Comparison of ENCODE assay signal across 8 cellular contexts in the genomic region with DNA sequence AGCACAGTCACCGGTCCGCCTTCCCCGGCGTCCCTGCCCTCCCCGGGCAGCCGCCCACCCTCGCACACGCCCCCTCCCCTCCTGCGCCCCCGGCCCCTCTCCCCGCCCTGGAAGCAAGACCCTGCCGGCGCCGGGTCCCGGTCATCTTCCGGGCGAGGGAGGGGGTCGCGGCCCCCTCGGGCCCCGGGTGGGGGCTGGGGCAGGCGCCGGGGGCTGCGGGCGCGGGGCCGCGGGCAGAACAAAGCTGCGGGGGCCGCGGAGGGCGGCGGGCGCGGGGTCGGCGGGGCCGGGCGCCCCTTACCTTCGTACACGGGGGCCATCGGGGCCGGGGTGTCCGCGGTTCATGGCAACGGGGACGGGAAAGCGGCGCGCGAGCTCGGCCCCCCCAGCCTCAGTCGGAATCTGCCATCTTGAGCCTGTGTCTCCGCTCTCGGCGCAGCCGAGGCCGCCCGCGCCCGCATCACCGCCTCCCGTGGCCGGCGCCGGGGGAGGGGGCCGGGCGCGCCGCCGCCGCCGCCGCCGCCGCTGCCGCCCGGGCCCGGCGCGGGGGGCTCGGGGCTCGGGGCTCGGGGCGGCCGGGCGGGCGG. TPM values are rescaled to one million over a fixed set of nuclear protein-coding genes. Genes with fewer than 3 reads are reported as not detected.
DNase-seq lines count a peak whose midpoint lies in the region; ATAC-seq and TF ChIP-seq lines count a peak whose summit lies in the region.

No MANE protein-coding gene starts in this region.

- H3K9me3 ChIP-seq in colonic mucosa (no peaks in the 10 kb centered on the region), lower lobe of right lung (no peaks in the 10 kb centered on the region)

- peaks cover 22% of the 10 kb centered on the region for H3K27me3 Mint-ChIP-seq in stimulated activated naive CD8-positive, alpha-beta T cell treated with anti-CD3 and anti-CD28 coated beads, Interleukin-15, amount 100 ng/mL, for 72 hours

- H3K9ac ChIP-seq in colonic mucosa (ENCODE audit: low read depth in 2 of 2, low read length in 2 of 2) = peak overlapping the region; percentile 74 to 92

- H3K27ac Mint-ChIP-seq in stimulated activated naive CD8-positive, alpha-beta T cell treated with anti-CD3 and anti-CD28 coated beads, Interleukin-15, amount 100 ng/mL, for 72 hours = peak overlapping the region; percentile 98 to 99

- no peaks in the 10 kb centered on the region for H3K9me3 Mint-ChIP-seq in stimulated activated naive CD8-positive, alpha-beta T cell treated with anti-CD3 and anti-CD28 coated beads, Interleukin-15, amount 100 ng/mL, for 72 hours

- ATAC-seq in HG03354 (IDR thresholded peaks at IDR 0.05; ENCODE audit: poor library complexity, severe bottlenecking, unreplicated experiment) = peak; percentile 26
- peak in 1 of 2 donors; percentile 8 for ATAC-seq in lower lobe of right lung
- peak; percentile 41 for ATAC-seq in stimulated activated naive CD8-positive, alpha-beta T cell treated with anti-CD3 and anti-CD28 coated beads, Interleukin-15, amount 100 ng/mL, for 72 hours
- ATAC-seq in HG03139 (IDR thresholded peaks at IDR 0.05; ENCODE audit: unreplicated experiment) = no peak

- peaks cover 55% of the 10 kb centered on the region for H3K4me1 Mint-ChIP-seq in stimulated activated naive CD8-positive, alpha-beta T cell treated with anti-CD3 and anti-CD28 coated beads, Interleukin-15, amount 100 ng/mL, for 72 hours

- no peak for TF ChIP-seq CTCF in WI38 (IDR thresholded peaks at IDR 0.05; ENCODE audit: low read depth, low read length)
- TF ChIP-seq CTCF in colonic mucosa (IDR thresholded peaks at IDR 0.05) = no peak
- TF ChIP-seq CTCF in lower lobe of right lung (IDR thresholded peaks at IDR 0.05) = no peak

- no peaks in the 10 kb centered on the region for H3K27me3 ChIP-seq in colonic mucosa
- H3K27me3 ChIP-seq in lower lobe of right lung (ENCODE audit: low read depth) = no peaks in the 10 kb centered on the region

- peaks cover 14% of the 10 kb centered on the region for H3K4me1 ChIP-seq in colonic mucosa
- H3K4me1 ChIP-seq in lower lobe of right lung = peaks cover 38% of the 10 kb centered on the region

- DNase-seq in NCI-H748 (lab: John Stamatoyannopoulos, UW; ENCODE audit: unreplicated experiment) (peak; percentile 63), NCI-H748 treated with DMSO at 0.1 percent for 48 hours (lab: John Stamatoyannopoulos, UW) (no peak), colonic mucosa (peak; percentile 42), lower lobe of right lung (peak; percentile 70)
- peak; percentile 18 to 33 for DNase-seq in stimulated activated naive CD8-positive, alpha-beta T cell treated with anti-CD3 and anti-CD28 coated beads, Interleukin-15, amount 100 ng/mL, for 72 hours

- peak overlapping the region; percentile 60 for H3K27ac ChIP-seq in colonic mucosa
- peak overlapping the region; percentile 93 for H3K27ac ChIP-seq in lower lobe of right lung

- intact Hi-C loops in colonic mucosa (cut with DNase I) (loop anchor here (5.0 to 10.0 kb wide), 2 partner anchors 133 to 225 kb away; no protein-coding TSS in a partner anchor), lower lobe of right lung (cut with DNase I) (loop anchor here (10.0 kb wide), 1 partner anchor 227 kb away; no protein-coding TSS in a partner anchor)

- H3K4me3 ChIP-seq in WI38 (ENCODE audit: low read depth, low read length) (peak overlapping the region; percentile 99), colonic mucosa (peak overlapping the region; percentile 65), lower lobe of right lung (peak overlapping the region; percentile 83)

- H3K36me3 ChIP-seq in colonic mucosa (no peaks in the 10 kb centered on the region), lower lobe of right lung (no peaks in the 10 kb centered on the region)

- peak overlapping the region; percentile 97 to 98 for H3K4me3 Mint-ChIP-seq in stimulated activated naive CD8-positive, alpha-beta T cell treated with anti-CD3 and anti-CD28 coated beads, Interleukin-15, amount 100 ng/mL, for 72 hours

RNA-seq across cellular contexts. Expression of a gene that starts 0.4 kb away (rescaled TPM):
- total RNA-seq in colonic mucosa (10 to 100 TPM; 25.3 to 28.4 TPM), lower lobe of right lung (81.0 TPM)

RNA-seq across cellular contexts. Expression of a gene that starts 51.7 kb away (rescaled TPM):
- total RNA-seq in colonic mucosa = 10 to 100 TPM; 12.0 to 17.0 TPM
- total RNA-seq in lower lobe of right lung = 92.6 TPM
